17 cellular contexts compared by ENCODE assay signal in the genomic region with DNA sequence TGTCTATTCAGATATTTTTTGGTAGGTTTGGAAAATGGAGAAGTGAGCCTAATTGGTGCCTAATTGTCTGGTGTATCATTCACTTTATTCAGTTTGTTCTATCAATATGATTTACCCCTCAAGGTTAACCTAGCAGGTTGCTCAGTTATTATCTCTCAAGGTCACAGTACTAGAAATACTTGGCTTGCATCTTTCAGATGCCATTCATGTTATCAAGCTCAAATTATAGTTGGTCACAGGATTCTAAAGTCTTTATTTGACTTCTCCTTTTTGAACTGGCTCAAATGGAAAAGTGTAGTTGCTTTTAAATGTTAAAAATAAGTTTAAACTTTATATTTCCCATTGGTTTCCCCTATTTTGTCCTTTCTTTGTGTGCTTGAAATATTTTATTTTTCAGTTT. TPM values are rescaled to one million over a fixed set of nuclear protein-coding genes. Genes with fewer than 3 reads are reported as not detected.
DNase-seq lines count a peak whose midpoint lies in the region; ATAC-seq, FAIRE-seq and TF ChIP-seq lines count a peak whose summit lies in the region.
"Had no signal": no experiment of that assay in that cellular context is flagged by ENCODE, and none has a peak within 500 bp of the region (broad histone marks: within the 10 kb centered on the region; RNA-seq: fewer than 3 reads in every experiment).

No MANE protein-coding gene starts in this region.

- no peaks in the 10 kb centered on the region for H3K9me3 ChIP-seq in HepG2 (ENCODE audit: low read length)
- H3K9me3 ChIP-seq in right lobe of liver = no peaks in the 10 kb centered on the region
- H3K9me3 ChIP-seq in ascending aorta = no peaks in the 10 kb centered on the region
- no peaks in the 10 kb centered on the region for H3K9me3 ChIP-seq in tibial artery

- H3K4me3 ChIP-seq in HepG2 (replicated peaks in 1 of 3; ENCODE audit: insufficient read depth in 1 of 3, low read depth in 2 of 3, low read length in 3 of 3) (no peak overlapping the region), right lobe of liver (no peak overlapping the region), ascending aorta (no peak overlapping the region), tibial artery (no peak overlapping the region)
- H3K4me3 ChIP-seq: PC-9 had no signal

- H3K79me2 ChIP-seq in HepG2 (ENCODE audit: insufficient read depth, low read length) = no peaks in the 10 kb centered on the region

- no peak overlapping the region for H2AFZ ChIP-seq in HepG2 (ENCODE audit: low read length)
- H2AFZ ChIP-seq: PC-9 had no signal

- BruUV-seq in HepG2 (replicated peaks; lab: Mats Ljungman, UMichigan) = no TSS peak

- POLR2A ChIA-PET in HepG2 (lab: Yijun Ruan, JAX) = interaction anchor here (1.7 kb wide), 1 partner anchor 20 kb away, joined by 7 read pairs; a partner anchor contains a TSS

- H3K36me3 ChIP-seq in HepG2 (replicated peaks in 1 of 2; ENCODE audit: control insufficient read depth in 1 of 2, insufficient read depth in 2 of 2, low read length in 2 of 2) = peaks cover 0 to 9% of the 10 kb centered on the region in 2 experiments; a peak in 2 of 5 replicates
- peaks cover 0 to 8% (median 5%) of the 10 kb centered on the region in 4 donors for H3K36me3 ChIP-seq in right lobe of liver
- H3K36me3 ChIP-seq in ascending aorta = peaks cover 16 to 37% of the 10 kb centered on the region in 2 donors
- peaks cover 19 to 40% (median 37%) of the 10 kb centered on the region in 3 donors for H3K36me3 ChIP-seq in tibial artery

- TF ChIP-seq CTCF in HepG2 (CRISPR knock-in tag; IDR thresholded peaks at IDR 0.05) = no peak
- TF ChIP-seq CTCF in right lobe of liver (IDR thresholded peaks at IDR 0.05) = no peak
- TF ChIP-seq CTCF in ascending aorta (IDR thresholded peaks at IDR 0.05) = no peak
- TF ChIP-seq CTCF in tibial artery (IDR thresholded peaks at IDR 0.05) = no peak

- TF ChIP-seq POLR2A in HepG2 (IDR thresholded peaks at IDR 0.05; ENCODE audit: insufficient read depth in 1 of 2, low read depth in 2 of 2, low read length in 2 of 2) = no peak
- TF ChIP-seq POLR2A in right lobe of liver (IDR thresholded peaks at IDR 0.05) = no peak

- H3K4me2 ChIP-seq in HepG2 (ENCODE audit: low read depth, low read length) = no peak overlapping the region
- H3K4me2 ChIP-seq: PC-9 had no signal

- no peak for TF ChIP-seq RAD21 in HepG2 (CRISPR knock-in tag; IDR thresholded peaks at IDR 0.05)

- H3K9ac ChIP-seq in HepG2 (ENCODE audit: insufficient read depth, low read depth, low read length) = no peak overlapping the region

- H3K27me3 ChIP-seq in HepG2 (ENCODE audit: control insufficient read depth in 1 of 2, insufficient read depth in 2 of 2, low read length in 2 of 2) (no peaks in the 10 kb centered on the region), right lobe of liver (no peaks in the 10 kb centered on the region), ascending aorta (no peaks in the 10 kb centered on the region), tibial artery (no peaks in the 10 kb centered on the region)

- no peak for ATAC-seq in HepG2
- no peak for ATAC-seq in right lobe of liver
- peak; percentile 67 for ATAC-seq in left ventricle myocardium superior
- no peak for ATAC-seq in HG03571 (IDR thresholded peaks at IDR 0.05; ENCODE audit: unreplicated experiment)

- DNase-seq in HepG2 (ENCODE audit: low spot score) (peak; percentile 19), right lobe of liver (no peak), ascending aorta (ENCODE audit: low spot score in 2 of 2) (no peak), left ventricle myocardium superior (no peak), tibial artery (no peak), foreskin melanocyte (no peak), LoVo (ENCODE audit: low spot score) (no peak)
- DNase-seq: GF-D8, GOT3, KBM-7, NCI-H1436, NCI-H2081, NCI-H748 treated with DMSO at 0.1 percent for 48 hours, PC-9 had no signal

- CTCF ChIA-PET in HepG2 (lab: Yijun Ruan, JAX; ENCODE audit: low intra/inter-chr PET ratio, low total read pairs) = no interaction called here

- no peak for FAIRE-seq in HepG2 (lab: Jason Lieb, UNC)
- FAIRE-seq: GM12892 had no signal

- H4K20me1 ChIP-seq in HepG2 (ENCODE audit: insufficient read depth, low read length) = no peaks in the 10 kb centered on the region

- H3K27ac ChIP-seq in HepG2 (ENCODE audit: extremely low read length, insufficient read depth, low read length) (no peak overlapping the region), right lobe of liver (no peak overlapping the region), ascending aorta (peak overlapping the region; percentile 14 to 28), tibial artery (peak overlapping the region; percentile 16 to 45)
- H3K27ac ChIP-seq: C4-2B, PC-9 had no signal

- in situ Hi-C loops in HepG2 (cut with HindIII; ENCODE audit: extremely low pct_ligation_motif_present, low pct_unique_long_range_greater_than_20kb) = no loop called here

- TF ChIP-seq EP300 in HepG2 (IDR thresholded peaks at IDR 0.05; ENCODE audit: low read depth in 2 of 2, low read length in 2 of 2) = no peak
- TF ChIP-seq EP300 in HepG2 (CRISPR knock-in tag; IDR thresholded peaks at IDR 0.05; ENCODE audit: borderline replicate concordance) = no peak

- intact Hi-C loops in HepG2 (cut with micrococcal nuclease; ENCODE audit: unreplicated experiment) (no loop called here), right lobe of liver (cut with DNase I) (no loop called here), ascending aorta (cut with DNase I) (no loop called here), left ventricle myocardium superior (cut with micrococcal nuclease) (no loop called here), tibial artery (cut with DNase I; ENCODE audit: low total_unique reads) (no loop called here)

- H3K4me1 ChIP-seq in HepG2 (ENCODE audit: insufficient read depth, low read length) (no peaks in the 10 kb centered on the region), right lobe of liver (no peaks in the 10 kb centered on the region), ascending aorta (peaks cover 0 to 25% of the 10 kb centered on the region in 2 donors), tibial artery (peaks cover 0 to 45% (median 18%) of the 10 kb centered on the region in 4 donors)

TF ChIP-seq in HepG2, 621 proteins besides CTCF, POLR2A, EP300 and RAD21 (continues in another document):
- no peak for TF ChIP-seq NR2F6 (IDR thresholded peaks at IDR 0.05)
- no peak for TF ChIP-seq NR2F6 (CRISPR knock-in tag; IDR thresholded peaks at IDR 0.05)
- TF ChIP-seq TBX3 (IDR thresholded peaks at IDR 0.05; ENCODE audit: borderline replicate concordance) = no peak
- no peak for TF ChIP-seq PPARG (CRISPR knock-in tag; conservative IDR thresholded peaks at IDR 0.05)

RNA-seq across cellular contexts. Expression of a gene that starts 2.6 kb away (rescaled TPM):
- 0.94 and 1.0 TPM in 2 replicates for total RNA-seq in HepG2 (2016; rRNA removed; fragmentation: Illumina TruSeq; extraction: Trizol)
- total RNA-seq in HepG2 (2016; cell fraction: cytosol; rRNA removed; fragmentation: Illumina TruSeq; extraction: Trizol; ENCODE audit: low read depth) = 0.26 TPM in 1 of 2 replicates, not detected in the other
- total RNA-seq in HepG2 (2016; cell fraction: insoluble cytoplasmic fraction; rRNA removed; fragmentation: Illumina TruSeq; extraction: Trizol) = 0.69 and 1.00 TPM in 2 replicates
- total RNA-seq in HepG2 (2016; cell fraction: membrane; rRNA removed; fragmentation: Illumina TruSeq; extraction: Trizol) = 0.46 and 0.62 TPM in 2 replicates
- total RNA-seq in HepG2 (2016; cell fraction: nucleus; rRNA removed; fragmentation: Illumina TruSeq; extraction: Trizol) = 0.59 and 0.60 TPM in 2 replicates
- 0.98 and 1.5 TPM in 2 replicates for polyA plus RNA-seq in HepG2 (2011; rRNA removed)
- polyA plus RNA-seq in HepG2 (2011; cell fraction: cytosol; rRNA removed) = 0.43 and 0.60 TPM in 2 replicates
- polyA plus RNA-seq in HepG2 (2011; cell fraction: nucleus; rRNA removed) = 0.50 and 0.66 TPM in 2 replicates
- 0.23 and 0.53 TPM in 2 replicates for polyA plus RNA-seq in HepG2 (2012)
- 0.23 and 0.28 TPM in 2 replicates for polyA plus RNA-seq in HepG2 (2016; cell fraction: cytosol; fragmentation: Illumina TruSeq; extraction: Trizol; ENCODE audit: low read depth)
- 0.28 and 0.70 TPM in 2 replicates for polyA plus RNA-seq in HepG2 (2016; cell fraction: insoluble cytoplasmic fraction; fragmentation: Illumina TruSeq; extraction: Trizol; ENCODE audit: low read depth)
- polyA plus RNA-seq in HepG2 (2016; cell fraction: membrane; fragmentation: Illumina TruSeq; extraction: Trizol; ENCODE audit: low read depth) = 0.38 and 0.57 TPM in 2 replicates
- polyA plus RNA-seq in HepG2 (2016; cell fraction: nucleus; fragmentation: Illumina TruSeq; extraction: Trizol; ENCODE audit: insufficient read depth, low read depth) = 0.92 and 1.1 TPM in 2 replicates
- 1.6 and 3.4 TPM in 2 replicates for polyA minus RNA-seq in HepG2 (2011; rRNA and poly(A)+ RNA removed; ENCODE audit: low replicate concordance)
- polyA minus RNA-seq in HepG2 (2011; cell fraction: cytosol; rRNA and poly(A)+ RNA removed) = 0.79 and 0.97 TPM in 2 replicates
- 6.3 and 7.2 TPM in 2 replicates for polyA minus RNA-seq in HepG2 (2011; cell fraction: nucleus; rRNA and poly(A)+ RNA removed)
- total RNA-seq in right lobe of liver = under 1 TPM in 4 of 6 experiments, not detected in 2; 0.18 to 0.50 (median 0.36) TPM
- total RNA-seq in ascending aorta = 3.3 TPM
- total RNA-seq in left ventricle myocardium superior = 0.32 TPM

RNA-seq across cellular contexts. Expression of a gene that starts 21.0 kb away (rescaled TPM):
- total RNA-seq in HepG2 (2016; rRNA removed; fragmentation: Illumina TruSeq; extraction: Trizol) = 18.8 and 22.0 TPM in 2 replicates
- 3.8 and 4.1 TPM in 2 replicates for total RNA-seq in HepG2 (2016; cell fraction: cytosol; rRNA removed; fragmentation: Illumina TruSeq; extraction: Trizol; ENCODE audit: low read depth)
- total RNA-seq in HepG2 (2016; cell fraction: insoluble cytoplasmic fraction; rRNA removed; fragmentation: Illumina TruSeq; extraction: Trizol) = 17.5 and 19.2 TPM in 2 replicates
- total RNA-seq in HepG2 (2016; cell fraction: membrane; rRNA removed; fragmentation: Illumina TruSeq; extraction: Trizol) = 9.3 and 10.2 TPM in 2 replicates
- 27.0 and 27.5 TPM in 2 replicates for total RNA-seq in HepG2 (2016; cell fraction: nucleus; rRNA removed; fragmentation: Illumina TruSeq; extraction: Trizol)
- 22.5 and 24.4 TPM in 2 replicates for polyA plus RNA-seq in HepG2 (2011; rRNA removed)
- polyA plus RNA-seq in HepG2 (2011; cell fraction: cytosol; rRNA removed) = 8.9 and 14.0 TPM in 2 replicates
- polyA plus RNA-seq in HepG2 (2011; cell fraction: nucleus; rRNA removed) = 21.8 and 30.3 TPM in 2 replicates
- 23.7 and 25.7 TPM in 2 replicates for polyA plus RNA-seq in HepG2 (2012)
- 4.4 and 5.2 TPM in 2 replicates for polyA plus RNA-seq in HepG2 (2016; cell fraction: cytosol; fragmentation: Illumina TruSeq; extraction: Trizol; ENCODE audit: low read depth)
- polyA plus RNA-seq in HepG2 (2016; cell fraction: insoluble cytoplasmic fraction; fragmentation: Illumina TruSeq; extraction: Trizol; ENCODE audit: low read depth) = 14.1 and 15.8 TPM in 2 replicates
- polyA plus RNA-seq in HepG2 (2016; cell fraction: membrane; fragmentation: Illumina TruSeq; extraction: Trizol; ENCODE audit: low read depth) = 9.0 and 9.8 TPM in 2 replicates
- 60.4 and 60.6 TPM in 2 replicates for polyA plus RNA-seq in HepG2 (2016; cell fraction: nucleus; fragmentation: Illumina TruSeq; extraction: Trizol; ENCODE audit: insufficient read depth, low read depth)
- polyA minus RNA-seq in HepG2 (2011; rRNA and poly(A)+ RNA removed; ENCODE audit: low replicate concordance) = 7.9 TPM in 2 replicates
- 8.6 and 10.7 TPM in 2 replicates for polyA minus RNA-seq in HepG2 (2011; cell fraction: cytosol; rRNA and poly(A)+ RNA removed)
- 11.3 and 14.4 TPM in 2 replicates for polyA minus RNA-seq in HepG2 (2011; cell fraction: nucleus; rRNA and poly(A)+ RNA removed)
- total RNA-seq in right lobe of liver = 10 to 100 TPM in 1 of 6 experiments, 1 to 10 TPM in 5; 5.6 to 10.8 (median 7.3) TPM
- total RNA-seq in ascending aorta = 13.4 TPM
- 26.0 TPM for total RNA-seq in left ventricle myocardium superior

Comparison
In these comparisons a context has a peak if more than half of its experiments do, and no peak if none do; other contexts are left out.
1. H3K27ac ChIP-seq: peak in ascending aorta (2 of 2) and tibial artery (2 of 2); none in HepG2 (single experiment) and right lobe of liver (0 of 3).